ENCODE assay signal across 24 cellular contexts in genomic region chr14:63474844-63475243, GRCh38.
"Had no signal": no experiment of that assay in that cellular context is flagged by ENCODE, and none has a peak within 500 bp of the region (broad histone marks: within the 10 kb centered on the region; RNA-seq: fewer than 3 reads in every experiment).

No MANE protein-coding gene starts in this region.

- H3K36me3 ChIP-seq: esophagus muscularis mucosa, neutrophil, ovary, right atrium auricular region, tibial artery had no signal

- H3K9me3 Mint-ChIP-seq: activated CD4-positive, alpha-beta T cell treated with anti-CD3 and anti-CD28 coated beads, Interleukin-2, amount 10 ng/mL, durations not matched to agents 7 days and 5 days; activated T-cell treated with anti-CD3 and anti-CD28 coated beads, Interleukin-2, amount 50 U/mL, for 24 hours; activated T-helper 17 cell treated with anti-CD3 and anti-CD28 coated beads, Interleukin-2, amount 50 U/mL, for 72 hours; natural killer cell had no signal

- H3K4me3 ChIP-seq: body of pancreas, esophagus muscularis mucosa, ovary, psoas muscle, right atrium auricular region, tibial artery had no signal

- H3K9me3 ChIP-seq: body of pancreas, esophagus muscularis mucosa, neutrophil, ovary, psoas muscle, right atrium auricular region, tibial artery had no signal

- H3K27me3 Mint-ChIP-seq: activated CD4-positive, alpha-beta T cell treated with anti-CD3 and anti-CD28 coated beads, Interleukin-2, amount 10 ng/mL, durations not matched to agents 7 days and 5 days; activated T-cell treated with anti-CD3 and anti-CD28 coated beads, Interleukin-2, amount 50 U/mL, for 24 hours; activated T-helper 17 cell treated with anti-CD3 and anti-CD28 coated beads, Interleukin-2, amount 50 U/mL, for 72 hours had no signal

- H3K27ac Mint-ChIP-seq: activated CD4-positive, alpha-beta T cell treated with anti-CD3 and anti-CD28 coated beads, Interleukin-2, amount 10 ng/mL, durations not matched to agents 7 days and 5 days; activated T-cell treated with anti-CD3 and anti-CD28 coated beads, Interleukin-2, amount 50 U/mL, for 24 hours; activated T-helper 17 cell treated with anti-CD3 and anti-CD28 coated beads, Interleukin-2, amount 50 U/mL, for 72 hours; natural killer cell had no signal

- H3K36me3 Mint-ChIP-seq: natural killer cell had no signal

- H3K27me3 ChIP-seq: body of pancreas, esophagus muscularis mucosa, neutrophil, ovary, right atrium auricular region, tibial artery had no signal

- FAIRE-seq: endothelial cell of umbilical vein, TTC549 had no signal

- H3K4me3 Mint-ChIP-seq: activated CD4-positive, alpha-beta T cell treated with anti-CD3 and anti-CD28 coated beads, Interleukin-2, amount 10 ng/mL, durations not matched to agents 7 days and 5 days; activated T-cell treated with anti-CD3 and anti-CD28 coated beads, Interleukin-2, amount 50 U/mL, for 24 hours; activated T-helper 17 cell treated with anti-CD3 and anti-CD28 coated beads, Interleukin-2, amount 50 U/mL, for 72 hours; natural killer cell had no signal

- H3K27ac ChIP-seq: body of pancreas, esophagus muscularis mucosa, neutrophil, ovary, psoas muscle, right atrium auricular region, tibial artery, WERI-Rb-1 had no signal

- DNase-seq: activated CD4-positive, alpha-beta T cell treated with anti-CD3 and anti-CD28 coated beads, Interleukin-2, amount 10 ng/mL, durations not matched to agents 7 days and 5 days; activated CD4-positive, CD25-positive, alpha-beta regulatory T cell treated with anti-CD3 and anti-CD28 coated beads, Interleukin-2, amount 50 U/mL, for 72 hours; activated CD8-positive, alpha-beta memory T cell treated with anti-CD3 and anti-CD28 coated beads, Interleukin-2, amount 50 U/mL, for 4 hours; activated naive CD4-positive, alpha-beta T cell; activated T-cell treated with anti-CD3 and anti-CD28 coated beads, Interleukin-2, amount 50 U/mL, for 24 hours; body of pancreas; effector memory CD4-positive, alpha-beta T cell; glutamatergic neuron; left cardiac atrium; midbrain; natural killer cell; ovary; psoas muscle; stimulated activated naive CD4-positive, alpha-beta T cell treated with Interleukin-2 at 50 U/mL for 16 hours; substantia nigra; T-helper 1 cell; tibial artery; WERI-Rb-1 had no signal
